ENCODE assay signal across 1 cellular context in genomic region chr12:54359762-54360351, GRCh38.
A peak's percentile ranks its signal among the peaks of the same experiment; 100 is the strongest.
TF ChIP-seq lines count a peak whose summit lies in the region.

No MANE protein-coding gene starts in this region.

TF ChIP-seq in GM12878, 131 proteins besides CTCF, POLR2A, EP300 and RAD21:
- TF ChIP-seq SMARCA5 (IDR thresholded peaks at IDR 0.05) (peak; percentile 89; the same call in 1 of the 2 replicates), IRF3 (IDR thresholded peaks at IDR 0.05) (no peak), ZNF217 (IDR thresholded peaks at IDR 0.05) (peak; percentile 73; the same call in 1 of the 2 replicates), CREM (IDR thresholded peaks at IDR 0.05; ENCODE audit: low read depth) (no peak), SIX5 (IDR thresholded peaks at IDR 0.05; ENCODE audit: low read depth, low read length, severe bottlenecking) (no peak), MLLT1 (IDR thresholded peaks at IDR 0.05) (no peak), CHD4 (IDR thresholded peaks at IDR 0.05) (0 out of 2 replicates have a peak, but pooled peaks have one; percentile 30), FOXM1 (IDR thresholded peaks at IDR 0.05; ENCODE audit: low read depth, low read length) (0 out of 2 replicates have a peak, but pooled peaks have one; percentile 6)
